ENCODE assay signal across 20 cellular contexts in the genomic region with DNA sequence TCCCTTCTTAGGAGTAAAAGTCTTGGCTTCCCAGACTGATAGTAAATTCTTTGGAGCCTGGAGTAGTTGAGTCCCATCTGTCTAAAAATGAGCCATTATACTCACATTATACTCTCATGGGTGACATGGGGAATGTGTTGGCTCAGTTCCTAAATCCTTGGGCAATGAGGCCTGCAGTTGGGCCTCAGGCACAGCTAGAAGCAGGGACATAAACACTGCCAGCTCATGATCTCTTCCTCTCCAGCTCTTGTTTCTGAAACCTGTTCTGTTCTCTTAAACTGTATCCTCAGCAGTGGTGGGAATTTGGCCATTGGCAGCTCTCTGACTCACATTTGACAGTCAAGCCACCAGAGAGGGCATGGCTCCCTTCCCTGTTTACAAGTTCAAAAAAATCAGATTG.
DNase-seq lines count a peak whose midpoint lies in the region; ATAC-seq and TF ChIP-seq lines count a peak whose summit lies in the region.
"Had no signal": no experiment of that assay in that cellular context is flagged by ENCODE, and none has a peak within 500 bp of the region (broad histone marks: within the 10 kb centered on the region; RNA-seq: fewer than 3 reads in every experiment).

No MANE protein-coding gene starts in this region.

- no peaks in the 10 kb centered on the region for H3K36me3 ChIP-seq in right atrium auricular region
- no peaks in the 10 kb centered on the region for H3K36me3 ChIP-seq in thyroid gland
- no peaks in the 10 kb centered on the region for H3K36me3 ChIP-seq in Caco-2 (ENCODE audit: control insufficient read depth, insufficient read depth, low read length)
- H3K36me3 ChIP-seq: heart right ventricle, uterus had no signal

- H3K4me1 Mint-ChIP-seq in Caco-2 (ENCODE audit: low read depth, unreplicated experiment), result no peaks in the 10 kb centered on the region
- no peaks in the 10 kb centered on the region for H3K4me1 Mint-ChIP-seq in activated CD4-positive, alpha-beta T cell treated with anti-CD3 and anti-CD28 coated beads, Interleukin-2, amount 10 ng/mL, durations not matched to agents 24 days and 14 days
- H3K4me1 Mint-ChIP-seq: neural crest cell had no signal

- no peaks in the 10 kb centered on the region for H3K9me3 ChIP-seq in right atrium auricular region
- H3K9me3 ChIP-seq in thyroid gland, result no peaks in the 10 kb centered on the region
- H3K9me3 ChIP-seq in Caco-2, result no peaks in the 10 kb centered on the region
- H3K9me3 ChIP-seq: A549, heart right ventricle, uterus had no signal

- no peak overlapping the region for H3K4me3 ChIP-seq in right atrium auricular region
- no peak overlapping the region for H3K4me3 ChIP-seq in epithelial cell of proximal tubule (ENCODE audit: low read depth, low read length)
- H3K4me3 ChIP-seq in thyroid gland (replicated peaks in 1 of 3), result no peak overlapping the region
- H3K4me3 ChIP-seq in Caco-2 (ENCODE audit: low read depth, low read length), result no peak overlapping the region
- H3K4me3 ChIP-seq: A549, heart right ventricle, uterus had no signal

- TF ChIP-seq POLR2A in thyroid gland (IDR thresholded peaks at IDR 0.05), result no peak

- TF ChIP-seq CTCF in right atrium auricular region (IDR thresholded peaks at IDR 0.05), result no peak
- no peak for TF ChIP-seq CTCF in epithelial cell of proximal tubule (conservative IDR thresholded peaks at IDR 0.05; ENCODE audit: low read depth, low read length)
- TF ChIP-seq CTCF in thyroid gland (IDR thresholded peaks at IDR 0.05), result no peak
- TF ChIP-seq CTCF in Caco-2 (IDR thresholded peaks at IDR 0.05; ENCODE audit: insufficient read depth in 1 of 2, low read depth in 1 of 2, low read length in 1 of 2, severe bottlenecking in 1 of 2, unreplicated experiment in 1 of 2), result no peak

- peaks cover 0 to 8% of the 10 kb centered on the region in 2 donors for H3K4me1 ChIP-seq in right atrium auricular region
- H3K4me1 ChIP-seq in thyroid gland, result no peaks in the 10 kb centered on the region
- H3K4me1 ChIP-seq in Caco-2, result no peaks in the 10 kb centered on the region
- H3K4me1 ChIP-seq: A549, uterus had no signal

- peaks cover 8% of the 10 kb centered on the region for H3K27me3 Mint-ChIP-seq in Caco-2 (ENCODE audit: insufficient read depth, unreplicated experiment)
- H3K27me3 Mint-ChIP-seq in activated CD4-positive, alpha-beta T cell treated with anti-CD3 and anti-CD28 coated beads, Interleukin-2, amount 10 ng/mL, durations not matched to agents 24 days and 14 days, result no peaks in the 10 kb centered on the region
- H3K27me3 Mint-ChIP-seq: stimulated activated naive CD8-positive, alpha-beta T cell treated with anti-CD3 and anti-CD28 coated beads, Interleukin-15, Interleukin-2, amounts not matched to agents 100 ng/mL and 50 ng/mL, for 24 hours had no signal

- intact Hi-C loops in Right ventricle myocardium inferior (cut with DNase I), result loop anchor here (10.0 kb wide), 1 partner anchor 91 kb away; no protein-coding TSS in a partner anchor
- intact Hi-C loops in thyroid gland (cut with DNase I), result no loop called here
- intact Hi-C loops in Caco-2 (cut with micrococcal nuclease; ENCODE audit: unreplicated experiment), result no loop called here
- intact Hi-C loops in activated CD4-positive, alpha-beta T cell treated with anti-CD3 and anti-CD28 coated beads, Interleukin-2, amount 10 ng/mL, durations not matched to agents 24 days and 14 days (cut with micrococcal nuclease), result no loop called here

- CTCF ChIA-PET in Caco-2 (lab: Charles Lee), result no interaction called here

- POLR2A ChIA-PET in Caco-2 (lab: Charles Lee), result no interaction called here

- H3K36me3 Mint-ChIP-seq in Caco-2 (ENCODE audit: insufficient read depth, unreplicated experiment), result no peaks in the 10 kb centered on the region
- no peaks in the 10 kb centered on the region for H3K36me3 Mint-ChIP-seq in activated CD4-positive, alpha-beta T cell treated with anti-CD3 and anti-CD28 coated beads, Interleukin-2, amount 10 ng/mL, durations not matched to agents 24 days and 14 days (ENCODE audit: low read depth)
- H3K36me3 Mint-ChIP-seq: brain; CD8-positive, alpha-beta T cell had no signal

- H3K27ac ChIP-seq in right atrium auricular region (no peak overlapping the region), thyroid gland (no peak overlapping the region)
- H3K27ac ChIP-seq: A549, heart right ventricle, uterus had no signal

- H3K27me3 ChIP-seq in right atrium auricular region (no peaks in the 10 kb centered on the region), thyroid gland (no peaks in the 10 kb centered on the region), Caco-2 (replicated peaks; ENCODE audit: control insufficient read depth, insufficient read depth, low read length) (no peaks in the 10 kb centered on the region)
- H3K27me3 ChIP-seq: heart right ventricle, uterus had no signal

- no peaks in the 10 kb centered on the region for H3K9me3 Mint-ChIP-seq in Caco-2 (ENCODE audit: unreplicated experiment)
- no peaks in the 10 kb centered on the region for H3K9me3 Mint-ChIP-seq in activated CD4-positive, alpha-beta T cell treated with anti-CD3 and anti-CD28 coated beads, Interleukin-2, amount 10 ng/mL, durations not matched to agents 24 days and 14 days
- H3K9me3 Mint-ChIP-seq: brain; CD8-positive, alpha-beta T cell; neural crest cell; stimulated activated naive CD8-positive, alpha-beta T cell treated with anti-CD3 and anti-CD28 coated beads, Interleukin-15, Interleukin-2, amounts not matched to agents 100 ng/mL and 50 ng/mL, for 24 hours had no signal

- peak; percentile 55 for ATAC-seq in Right ventricle myocardium inferior
- ATAC-seq in HG03097 (IDR thresholded peaks at IDR 0.05; ENCODE audit: low FRiP score, unreplicated experiment), result no peak
- ATAC-seq: A549; CD8-positive, alpha-beta T cell had no signal

- no TSS peak for BruUV-seq in Caco-2 (replicated peaks; lab: Mats Ljungman, UMichigan)

- DNase-seq in Right ventricle myocardium inferior (ENCODE audit: missing footprints) (no peak), right atrium auricular region (ENCODE audit: low spot score) (no peak), NCI-H446 treated with DMSO at 0.1 percent for 48 hours (lab: John Stamatoyannopoulos, UW) (peak; percentile 93), epithelial cell of proximal tubule (ENCODE audit: low read depth) (peak; percentile 39), thyroid gland (peak; percentile 7 to 18), Caco-2 (no peak)
- DNase-seq in activated CD4-positive, alpha-beta T cell treated with anti-CD3 and anti-CD28 coated beads, Interleukin-2, amount 10 ng/mL, durations not matched to agents 24 days and 14 days, result no peak
- DNase-seq: activated CD4-positive, alpha-beta T cell treated with anti-CD3 and anti-CD28 coated beads, Interleukin-2, amount 50 U/mL, for 1 hour; activated naive CD4-positive, alpha-beta T cell treated with Interleukin-2 at 50 U/mL for 16 hours; activated T-cell treated with anti-CD3 and anti-CD28 coated beads for 4 hours; CD8-positive, alpha-beta T cell; heart right ventricle; islet precursor cell; NCI-H774; uterus had no signal

- no peak overlapping the region for H3K4me3 Mint-ChIP-seq in Caco-2 (ENCODE audit: unreplicated experiment)
- H3K4me3 Mint-ChIP-seq in activated CD4-positive, alpha-beta T cell treated with anti-CD3 and anti-CD28 coated beads, Interleukin-2, amount 10 ng/mL, durations not matched to agents 24 days and 14 days, result no peak overlapping the region
- H3K4me3 Mint-ChIP-seq: brain; CD8-positive, alpha-beta T cell; neural crest cell; stimulated activated naive CD8-positive, alpha-beta T cell treated with anti-CD3 and anti-CD28 coated beads, Interleukin-15, Interleukin-2, amounts not matched to agents 100 ng/mL and 50 ng/mL, for 24 hours had no signal

- no peak overlapping the region for H3K27ac Mint-ChIP-seq in Caco-2 (ENCODE audit: unreplicated experiment)
- no peak overlapping the region for H3K27ac Mint-ChIP-seq in activated CD4-positive, alpha-beta T cell treated with anti-CD3 and anti-CD28 coated beads, Interleukin-2, amount 10 ng/mL, durations not matched to agents 24 days and 14 days
- H3K27ac Mint-ChIP-seq: CD8-positive, alpha-beta T cell; stimulated activated naive CD8-positive, alpha-beta T cell treated with anti-CD3 and anti-CD28 coated beads, Interleukin-15, Interleukin-2, amounts not matched to agents 100 ng/mL and 50 ng/mL, for 24 hours had no signal

Comparison
In these comparisons a context has a peak if more than half of its experiments do, and no peak if none do; other contexts are left out.
1. DNase-seq: peak in NCI-H446 treated with DMSO at 0.1 percent for 48 hours (single experiment), epithelial cell of proximal tubule (single experiment) and thyroid gland (2 of 2); none in Right ventricle myocardium inferior (single experiment), right atrium auricular region (single experiment), Caco-2 (0 of 2) and activated CD4-positive, alpha-beta T cell treated with anti-CD3 and anti-CD28 coated beads, Interleukin-2, amount 10 ng/mL, durations not matched to agents 24 days and 14 days (single experiment).